In genomic region chr3:56467801-56468183, GRCh38 we compare ENCODE assay signal across 8 cellular contexts. TPM values are rescaled to one million over a fixed set of nuclear protein-coding genes. Genes with fewer than 3 reads are reported as not detected.
DNase-seq lines count a peak whose midpoint lies in the region; ATAC-seq and TF ChIP-seq lines count a peak whose summit lies in the region.

No MANE protein-coding gene starts in this region.

- no peak overlapping the region for H3K27ac ChIP-seq in left ventricle myocardium inferior (replicated peaks)

- intact Hi-C loops in left ventricle myocardium inferior (cut with micrococcal nuclease): no loop called here

- no peaks in the 10 kb centered on the region for H3K9me3 ChIP-seq in left ventricle myocardium inferior (replicated peaks)
- no peaks in the 10 kb centered on the region for H3K9me3 ChIP-seq in skeletal muscle satellite cell (replicated peaks; ENCODE audit: low read length)

- H3K4me3 ChIP-seq in left ventricle myocardium inferior (peak overlapping the region; percentile 70), skeletal muscle satellite cell (ENCODE audit: low read length) (peak overlapping the region; percentile 68)

- CTCF ChIA-PET in WTC11 (lab: Charles Lee): interaction anchor here (0.6 to 3.8 kb wide), 4 partner anchors 27 to 215 kb away, joined by 3 to 23 read pairs (median 4); no protein-coding TSS in a partner anchor

- TF ChIP-seq CTCF in GM13976 (IDR thresholded peaks at IDR 0.05; ENCODE audit: borderline replicate concordance, control extremely low read depth, extremely low read depth, insufficient read depth, missing control alignments) (no peak), WTC11 (IDR thresholded peaks at IDR 0.05) (no peak), left ventricle myocardium inferior (IDR thresholded peaks at IDR 0.05; ENCODE audit: borderline replicate concordance) (no peak)

- peaks cover 9% of the 10 kb centered on the region for H3K4me1 Mint-ChIP-seq in WTC11

- no peak overlapping the region for H3K27ac Mint-ChIP-seq in WTC11

- no peaks in the 10 kb centered on the region for H3K27me3 Mint-ChIP-seq in WTC11 (ENCODE audit: low read depth)

- H3K9ac ChIP-seq in skeletal muscle satellite cell (ENCODE audit: low read depth, low read length): no peak overlapping the region

- peaks cover 69% of the 10 kb centered on the region for H3K27me3 ChIP-seq in left ventricle myocardium inferior (ENCODE audit: low read depth)
- peaks cover 28% of the 10 kb centered on the region for H3K27me3 ChIP-seq in skeletal muscle satellite cell (ENCODE audit: control insufficient read depth, insufficient read depth, low read length)

- H3K4me1 ChIP-seq in left ventricle myocardium inferior (peaks cover 11% of the 10 kb centered on the region), skeletal muscle satellite cell (ENCODE audit: control insufficient read depth, insufficient read depth, low read length) (peaks cover 5% of the 10 kb centered on the region)

- no peaks in the 10 kb centered on the region for H3K36me3 Mint-ChIP-seq in WTC11

- in situ Hi-C loops in GM13976 (cut with MboI; ENCODE audit: low sequenced_read_pairs, unreplicated experiment): no loop called here

- POLR2A ChIA-PET in WTC11 (lab: Charles Lee): no interaction called here

- H3K9me3 Mint-ChIP-seq in WTC11: no peaks in the 10 kb centered on the region

- peak overlapping the region; percentile 95 for H3K4me3 Mint-ChIP-seq in WTC11

- no peaks in the 10 kb centered on the region for H3K36me3 ChIP-seq in left ventricle myocardium inferior
- H3K36me3 ChIP-seq in skeletal muscle satellite cell (ENCODE audit: insufficient read depth, low read length): no peaks in the 10 kb centered on the region

- peak; percentile 5 for ATAC-seq in WTC11
- no peak for ATAC-seq in HG03045 (IDR thresholded peaks at IDR 0.05; ENCODE audit: unreplicated experiment)
- no peak for ATAC-seq in HG03039 (IDR thresholded peaks at IDR 0.05; ENCODE audit: unreplicated experiment)

- peak overlapping the region; percentile 85 for H3K4me2 ChIP-seq in skeletal muscle satellite cell (ENCODE audit: low read length)

- peak; percentile 17 for DNase-seq in GM13976 (ENCODE audit: low spot score)
- DNase-seq in WTC11 (ENCODE audit: low spot score): peak; percentile 38
- no peak for DNase-seq in left ventricle myocardium inferior
- no peak for DNase-seq in GDM1 (lab: John Stamatoyannopoulos, UW)
- no peak for DNase-seq in NCI-H510A treated with DMSO at 0.1 percent for 48 hours (lab: John Stamatoyannopoulos, UW)

TF ChIP-seq in WTC11, 78 proteins besides CTCF, POLR2A, EP300 and RAD21:
- TF ChIP-seq CREM (CRISPR knock-in tag; IDR thresholded peaks at IDR 0.05) (no peak), ZNF317 (CRISPR knock-in tag; IDR thresholded peaks at IDR 0.05; ENCODE audit: borderline replicate concordance, low read depth) (no peak), RORB (CRISPR knock-in tag; IDR thresholded peaks at IDR 0.05) (no peak), SMAD4 (CRISPR knock-in tag; IDR thresholded peaks at IDR 0.05) (no peak), ATF6 (CRISPR knock-in tag; IDR thresholded peaks at IDR 0.05) (no peak), ATF3 (CRISPR knock-in tag; conservative IDR thresholded peaks at IDR 0.05) (no peak), HMGXB4 (CRISPR knock-in tag; IDR thresholded peaks at IDR 0.05) (no peak), USF2 (CRISPR knock-in tag; IDR thresholded peaks at IDR 0.05) (no peak), SOX15 (CRISPR knock-in tag; IDR thresholded peaks at IDR 0.05) (no peak), ZNF532 (CRISPR knock-in tag; IDR thresholded peaks at IDR 0.05; ENCODE audit: borderline replicate concordance) (no peak)

RNA-seq across cellular contexts. Expression of gene ERC2, which starts 0.5 kb away (rescaled TPM):
- 18.6 to 23.5 TPM (median 18.8 TPM) in 3 replicates for total RNA-seq in WTC11 (2021)
- total RNA-seq in left ventricle myocardium inferior: 0.99 TPM
- total RNA-seq in skeletal muscle satellite cell (2012; rRNA removed): 0.51 TPM in 1 of 2 replicates, not detected in the other

Comparison
In these comparisons a context has a peak if more than half of its experiments do, and no peak if none do; other contexts are left out.
1. DNase-seq: peak in GM13976 (single experiment) and WTC11 (single experiment); none in left ventricle myocardium inferior (single experiment), GDM1 (single experiment) and NCI-H510A treated with DMSO at 0.1 percent for 48 hours (single experiment).